In the genomic region with DNA sequence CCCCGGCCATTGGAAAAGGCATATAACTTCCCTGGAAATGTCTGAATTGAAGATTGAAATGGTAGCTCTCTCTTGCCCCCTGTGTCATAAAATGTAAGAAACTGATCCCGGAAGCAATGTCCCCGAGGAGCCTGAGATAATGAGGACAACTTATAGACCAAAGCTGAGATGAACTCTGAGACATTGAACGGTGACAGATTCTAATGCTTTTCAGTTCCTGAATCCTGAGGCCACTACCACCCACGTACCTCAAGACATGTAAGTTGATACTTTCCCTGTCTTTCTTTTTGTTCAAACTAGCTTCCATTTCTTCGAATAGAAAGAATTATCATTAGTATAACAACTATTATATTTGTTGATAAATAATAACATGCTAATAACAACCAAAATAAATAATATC, we compare ENCODE assay signal across 21 cellular contexts.
DNase-seq lines count a peak whose midpoint lies in the region; ATAC-seq and TF ChIP-seq lines count a peak whose summit lies in the region.
"Had no signal": no experiment of that assay in that cellular context is flagged by ENCODE, and none has a peak within 500 bp of the region (broad histone marks: within the 10 kb centered on the region; RNA-seq: fewer than 3 reads in every experiment).

No MANE protein-coding gene starts in this region.

- in situ Hi-C loops in GM13977 (cut with MboI; ENCODE audit: low pct_unique_long_range_greater_than_20kb, low sequenced_read_pairs, unreplicated experiment): no loop called here

- ATAC-seq in GM21390 (IDR thresholded peaks at IDR 0.05; ENCODE audit: unreplicated experiment): peak; percentile 45
- peak; percentile 67 for ATAC-seq in HG02973 (IDR thresholded peaks at IDR 0.05; ENCODE audit: unreplicated experiment)
- no peak for ATAC-seq in HG03196 (IDR thresholded peaks at IDR 0.05; ENCODE audit: unreplicated experiment)
- ATAC-seq: activated CD8-positive, alpha-beta memory T cell treated with anti-CD3 and anti-CD28 coated beads, Interleukin-2, amount 10 ng/mL, durations not matched to agents 7 days and 5 days; sciatic nerve; stimulated activated naive CD8-positive, alpha-beta T cell treated with anti-CD3 and anti-CD28 coated beads, Interleukin-15, Interleukin-2, amounts not matched to agents 100 U/mL and 50 U/mL, for 24 hours had no signal

- no peak for TF ChIP-seq CTCF in GM13977 (IDR thresholded peaks at IDR 0.05; ENCODE audit: extremely low read depth, insufficient read depth, missing control alignments)

- DNase-seq in GM13977 (ENCODE audit: low spot score): peak; percentile 12
- peak; percentile 14 for DNase-seq in MV-4-11 (lab: John Stamatoyannopoulos, UW)
- no peak for DNase-seq in activated CD4-positive, alpha-beta T cell treated with anti-CD3 and anti-CD28 coated beads, Interleukin-2, amount 50 U/mL, for 1 hour
- DNase-seq in activated CD4-positive, alpha-beta T cell treated with anti-CD3 and anti-CD28 coated beads for 1 hour: no peak
- DNase-seq in NCI-H526 treated with DMSO at 0.1 percent for 48 hours (lab: John Stamatoyannopoulos, UW): no peak
- DNase-seq: ACHN; activated CD4-positive, alpha-beta T cell treated with anti-CD3 and anti-CD28 coated beads, Interleukin-2, amount 10 ng/mL, durations not matched to agents 7 days and 5 days; activated CD8-positive, alpha-beta memory T cell treated with anti-CD3 and anti-CD28 coated beads, Interleukin-2, amount 10 ng/mL, durations not matched to agents 7 days and 5 days; activated naive CD4-positive, alpha-beta T cell treated with anti-CD3 and anti-CD28 coated beads for 36 hours; effector CD4-positive, alpha-beta T cell; GDM1; GOT3; kidney; NCI-H748 treated with DMSO at 0.1 percent for 48 hours; stimulated activated CD4-positive, alpha-beta T cell treated with anti-CD3 and anti-CD28 coated beads, Interleukin-4, amount 100 ng/mL, for 4 hours; stimulated activated naive CD8-positive, alpha-beta T cell treated with anti-CD3 and anti-CD28 coated beads, Interleukin-15, Interleukin-2, amounts not matched to agents 100 U/mL and 50 U/mL, for 24 hours; WERI-Rb-1 had no signal

Comparison
In these comparisons a context has a peak if more than half of its experiments do, and no peak if none do; other contexts are left out.
1. DNase-seq: peak in GM13977 (single experiment) and MV-4-11 (single experiment); none in activated CD4-positive, alpha-beta T cell treated with anti-CD3 and anti-CD28 coated beads, Interleukin-2, amount 50 U/mL, for 1 hour (single experiment), activated CD4-positive, alpha-beta T cell treated with anti-CD3 and anti-CD28 coated beads for 1 hour (single experiment) and NCI-H526 treated with DMSO at 0.1 percent for 48 hours (single experiment).